ENCODE assay signal across 8 cellular contexts in the genomic region with DNA sequence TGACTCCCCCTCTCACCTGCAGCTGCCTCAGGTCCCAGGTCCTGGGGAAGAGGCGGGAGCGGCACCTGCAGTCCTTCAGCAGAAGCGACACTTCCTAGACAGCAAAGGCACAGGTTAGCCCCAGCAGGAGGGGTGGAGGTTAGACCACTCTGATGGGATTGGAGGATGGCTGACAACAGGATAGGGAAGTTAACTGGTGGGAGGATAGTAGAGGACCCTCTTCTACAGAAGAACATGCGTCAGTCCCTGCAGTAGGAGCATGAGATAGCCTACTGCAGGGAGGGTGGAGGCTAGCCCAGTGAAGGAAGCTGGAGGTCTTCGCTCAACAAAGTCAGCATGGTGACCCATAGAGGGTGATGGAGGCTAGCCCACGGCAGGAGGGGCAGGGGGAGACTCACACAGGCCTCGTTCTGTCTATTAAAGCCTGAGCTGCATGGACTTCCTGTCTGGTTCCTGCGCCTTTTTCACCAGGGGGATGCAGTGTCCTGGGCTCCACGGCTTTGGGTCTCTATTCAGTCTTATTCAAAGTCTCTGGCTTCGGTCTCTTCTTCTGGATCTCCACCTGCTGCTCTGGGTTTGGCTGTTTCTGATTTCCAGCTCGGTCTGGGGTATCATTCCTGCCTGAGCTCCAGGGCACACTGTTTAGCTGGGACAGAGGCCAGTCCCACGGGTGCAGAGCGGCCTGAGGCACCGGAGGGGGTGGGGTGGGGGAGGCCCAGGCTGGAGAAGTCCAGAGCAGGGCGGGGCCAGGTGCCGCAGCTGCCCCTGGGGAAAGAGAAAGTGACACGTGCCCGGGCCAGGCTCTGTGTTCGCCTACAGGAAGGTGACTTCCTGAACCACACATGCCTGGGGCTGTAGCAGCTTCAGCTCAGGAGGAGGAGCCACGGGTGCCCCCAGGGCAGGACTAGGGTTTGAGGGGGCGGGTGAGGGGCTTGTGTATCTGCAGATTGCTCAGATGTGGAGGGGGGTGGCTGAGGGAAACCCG.
DNase-seq lines count a peak whose midpoint lies in the region; ATAC-seq and TF ChIP-seq lines count a peak whose summit lies in the region.

No MANE protein-coding gene starts in this region.

- peak; percentile 66 for ATAC-seq in HG02885 (IDR thresholded peaks at IDR 0.05; ENCODE audit: poor library complexity, unreplicated experiment)

- no peak overlapping the region for H3K4me3 Mint-ChIP-seq in dendritic cell treated with granulocyte-macrophage colony-stimulating factor and Interleukin-4, amounts not matched to agents 40 ng/mL and 50 ng/mL, for 4 days

- no peaks in the 10 kb centered on the region for H3K36me3 Mint-ChIP-seq in dendritic cell treated with granulocyte-macrophage colony-stimulating factor and Interleukin-4, amounts not matched to agents 40 ng/mL and 50 ng/mL, for 4 days (ENCODE audit: low read depth)

- H3K9me3 Mint-ChIP-seq in dendritic cell treated with granulocyte-macrophage colony-stimulating factor and Interleukin-4, amounts not matched to agents 40 ng/mL and 50 ng/mL, for 4 days = no peaks in the 10 kb centered on the region

- peaks cover 8% of the 10 kb centered on the region for H3K4me1 Mint-ChIP-seq in dendritic cell treated with granulocyte-macrophage colony-stimulating factor and Interleukin-4, amounts not matched to agents 40 ng/mL and 50 ng/mL, for 4 days (ENCODE audit: low read depth)

- DNase-seq in GM10266 (ENCODE audit: extremely low spot score) (peak; percentile 58), T-helper 2 cell (peak; percentile 14 to 38 (median 19)), AG08395 (ENCODE audit: low spot score) (no peak), NCI-H510A treated with DMSO at 0.1 percent for 48 hours (lab: John Stamatoyannopoulos, UW) (no peak), Ammon's horn (ENCODE audit: low spot score) (no peak)
- DNase-seq in stimulated activated CD8-positive, alpha-beta memory T cell treated with anti-CD3 and anti-CD28 coated beads, Interleukin-15, amount 100 ng/mL, for 4 hours (ENCODE audit: low read depth in 2 of 2) = peak; percentile 8 to 20

- intact Hi-C loops in dendritic cell treated with granulocyte-macrophage colony-stimulating factor and Interleukin-4, amounts not matched to agents 40 ng/mL and 50 ng/mL, for 4 days (cut with micrococcal nuclease) = loop anchor here (2.0 kb wide), 1 partner anchor 51 kb away; no protein-coding TSS in a partner anchor

- peaks cover 35% of the 10 kb centered on the region for H3K27me3 Mint-ChIP-seq in dendritic cell treated with granulocyte-macrophage colony-stimulating factor and Interleukin-4, amounts not matched to agents 40 ng/mL and 50 ng/mL, for 4 days

- no peak for TF ChIP-seq CTCF in GM10266 (IDR thresholded peaks at IDR 0.05; ENCODE audit: control insufficient read depth, insufficient read depth, low read depth, missing control alignments)

- H3K27ac Mint-ChIP-seq in dendritic cell treated with granulocyte-macrophage colony-stimulating factor and Interleukin-4, amounts not matched to agents 40 ng/mL and 50 ng/mL, for 4 days = peak overlapping the region; percentile 28

Comparison
In these comparisons a context has a peak if more than half of its experiments do, and no peak if none do; other contexts are left out.
1. DNase-seq: peak in GM10266 (single experiment), T-helper 2 cell (5 of 5) and stimulated activated CD8-positive, alpha-beta memory T cell treated with anti-CD3 and anti-CD28 coated beads, Interleukin-15, amount 100 ng/mL, for 4 hours (2 of 2); none in AG08395 (single experiment), NCI-H510A treated with DMSO at 0.1 percent for 48 hours (single experiment) and Ammon's horn (single experiment).